8 cellular contexts compared by ENCODE assay signal in genomic region chr13:43787998-43788397, GRCh38. TPM values are rescaled to one million over a fixed set of nuclear protein-coding genes. Genes with fewer than 3 reads are reported as not detected.
A peak's percentile ranks its signal among the peaks of the same experiment; 100 is the strongest.
DNase-seq lines count a peak whose midpoint lies in the region; ATAC-seq, FAIRE-seq and TF ChIP-seq lines count a peak whose summit lies in the region.

No MANE protein-coding gene starts in this region.

- H3K79me2 ChIP-seq in endothelial cell of umbilical vein (ENCODE audit: control insufficient read depth, insufficient read depth, low read length): no peaks in the 10 kb centered on the region

- peaks cover 43% of the 10 kb centered on the region for H3K27me3 Mint-ChIP-seq in T-helper 2 cell treated with Interferon-gamma antibody and Interleukin-4, amounts not matched to agents 5 μg/mL and 100 μg/mL, for 36 hours (ENCODE audit: low read depth)

- FAIRE-seq in endothelial cell of umbilical vein (lab: Jason Lieb, UNC): no peak

- no peak for ATAC-seq in HG02885 (IDR thresholded peaks at IDR 0.05; ENCODE audit: poor library complexity, unreplicated experiment)

- H3K9me1 ChIP-seq in endothelial cell of umbilical vein (replicated peaks; ENCODE audit: control insufficient read depth, extremely low read depth, insufficient read depth, low read length): no peaks in the 10 kb centered on the region

- no peak overlapping the region for H3K4me2 ChIP-seq in endothelial cell of umbilical vein (ENCODE audit: insufficient read depth, low read length)

- no peaks in the 10 kb centered on the region for H3K9me3 Mint-ChIP-seq in T-helper 2 cell treated with Interferon-gamma antibody and Interleukin-4, amounts not matched to agents 5 μg/mL and 100 μg/mL, for 36 hours

- no peaks in the 10 kb centered on the region for H4K20me1 ChIP-seq in endothelial cell of umbilical vein (replicated peaks; ENCODE audit: control insufficient read depth, extremely low read depth, insufficient read depth, low read length)

- intact Hi-C loops in endothelial cell of umbilical vein (cut with micrococcal nuclease): loop anchor here (1.0 to 5.0 kb wide), 4 partner anchors 426 to 906 kb away; no protein-coding TSS in a partner anchor

- H3K9ac ChIP-seq in endothelial cell of umbilical vein (replicated peaks; ENCODE audit: extremely low read depth, insufficient read depth, low read length): no peak overlapping the region

- no peak overlapping the region for H2AFZ ChIP-seq in endothelial cell of umbilical vein (ENCODE audit: low read depth, low read length)

- no peaks in the 10 kb centered on the region for H3K36me3 Mint-ChIP-seq in T-helper 2 cell treated with Interferon-gamma antibody and Interleukin-4, amounts not matched to agents 5 μg/mL and 100 μg/mL, for 36 hours (ENCODE audit: low read depth)

- H3K9me3 ChIP-seq in endothelial cell of umbilical vein (replicated peaks; ENCODE audit: control insufficient read depth, insufficient read depth, low read length): no peaks in the 10 kb centered on the region

- POLR2A ChIA-PET in endothelial cell of umbilical vein (lab: Charles Lee): no interaction called here

- CTCF ChIA-PET in endothelial cell of umbilical vein (lab: Charles Lee): interaction anchor here (1.3 to 2.3 kb wide), 2 partner anchors 16 to 701 kb away, joined by 4 to 14 read pairs; no protein-coding TSS in a partner anchor

- H3K4me1 ChIP-seq in endothelial cell of umbilical vein (ENCODE audit: control insufficient read depth, extremely low read depth, insufficient read depth, low read length): peaks cover 18% of the 10 kb centered on the region

- no peak for DNase-seq in T-helper 2 cell treated with Interferon-gamma antibody and Interleukin-4, amounts not matched to agents 5 μg/mL and 100 μg/mL, for 36 hours (ENCODE audit: low spot score)
- DNase-seq in T-helper 2 cell (no peak), NCI-H69 (lab: John Stamatoyannopoulos, UW) (peak; percentile 79), endothelial cell of umbilical vein (ENCODE audit: low read depth, low spot score) (peak; percentile 16), putamen (ENCODE audit: low spot score) (peak; percentile 56), GF-D8 (lab: John Stamatoyannopoulos, UW) (no peak)
- DNase-seq in effector CD4-positive, alpha-beta T cell: no peak

- peaks cover 0 to 2% of the 10 kb centered on the region in 2 experiments for H3K27me3 ChIP-seq in endothelial cell of umbilical vein (ENCODE audit: control insufficient read depth in 2 of 2, insufficient read depth in 2 of 2, low read length in 2 of 2)

- peak; percentile 8 to 35 for TF ChIP-seq CTCF in endothelial cell of umbilical vein (IDR thresholded peaks at IDR 0.05; ENCODE audit: extremely low read depth in 1 of 2, insufficient read depth in 1 of 2, low read depth in 1 of 2, low read length in 2 of 2)

- no peak overlapping the region for H3K27ac ChIP-seq in endothelial cell of umbilical vein (ENCODE audit: insufficient read depth, low read depth, low read length)

- no peak overlapping the region for H3K4me3 ChIP-seq in endothelial cell of umbilical vein (replicated peaks in 1 of 3; ENCODE audit: insufficient read depth in 1 of 3, low read depth in 1 of 3, low read length in 3 of 3)

- H3K4me3 Mint-ChIP-seq in T-helper 2 cell treated with Interferon-gamma antibody and Interleukin-4, amounts not matched to agents 5 μg/mL and 100 μg/mL, for 36 hours: peak overlapping the region; percentile 14

- H3K27ac Mint-ChIP-seq in T-helper 2 cell treated with Interferon-gamma antibody and Interleukin-4, amounts not matched to agents 5 μg/mL and 100 μg/mL, for 36 hours: no peak overlapping the region

- BruUV-seq in endothelial cell of umbilical vein (replicated peaks; lab: Mats Ljungman, UMichigan): no TSS peak

- H3K36me3 ChIP-seq in endothelial cell of umbilical vein (ENCODE audit: control insufficient read depth in 2 of 2, extremely low read depth in 1 of 2, insufficient read depth in 2 of 2, low read length in 2 of 2): no peaks in the 10 kb centered on the region

- peaks cover 2% of the 10 kb centered on the region for H3K4me1 Mint-ChIP-seq in T-helper 2 cell treated with Interferon-gamma antibody and Interleukin-4, amounts not matched to agents 5 μg/mL and 100 μg/mL, for 36 hours (ENCODE audit: low read depth)

- dilution Hi-C loops in endothelial cell of umbilical vein (cut with MboI; ENCODE audit: extremely low pct_ligation_motif_present, low sequenced_read_pairs): no loop called here

- no peak for TF ChIP-seq POLR2A in endothelial cell of umbilical vein (IDR thresholded peaks at IDR 0.05; ENCODE audit: low read depth, low read length)

TF ChIP-seq in endothelial cell of umbilical vein, 7 proteins besides CTCF, POLR2A, EP300 and RAD21:
- no peak for TF ChIP-seq GATA2 (IDR thresholded peaks at IDR 0.05; ENCODE audit: insufficient read depth, insufficient read length, low read depth, low read length)
- TF ChIP-seq, protein P1, sequence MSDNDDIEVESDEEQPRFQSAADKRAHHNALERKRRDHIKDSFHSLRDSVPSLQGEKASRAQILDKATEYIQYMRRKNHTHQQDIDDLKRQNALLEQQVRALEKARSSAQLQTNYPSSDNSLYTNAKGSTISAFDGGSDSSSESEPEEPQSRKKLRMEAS (IDR thresholded peaks at IDR 0.05; ENCODE audit: insufficient read depth, insufficient read length): no peak
- TF ChIP-seq JUN (IDR thresholded peaks at IDR 0.05; ENCODE audit: borderline replicate concordance, insufficient read depth, insufficient read length, low read depth): no peak
- TF ChIP-seq FOS (IDR thresholded peaks at IDR 0.05; ENCODE audit: borderline replicate concordance, insufficient read depth, low read length): no peak
- no peak for TF ChIP-seq POLR2AphosphoS5 (IDR thresholded peaks at IDR 0.05; ENCODE audit: insufficient read depth, low read depth, low read length)
- no peak for TF ChIP-seq EZH2 (IDR thresholded peaks at IDR 0.05; ENCODE audit: borderline replicate concordance, low read depth, low read length, severe bottlenecking)
- TF ChIP-seq MYC (IDR thresholded peaks at IDR 0.05; ENCODE audit: low read depth, low read length): no peak

RNA-seq across cellular contexts. Expression of gene ENOX1, which starts 1.2 kb away (rescaled TPM):
- total RNA-seq in endothelial cell of umbilical vein: 0.28 and 0.97 TPM in 2 replicates
- 0.17 and 0.19 TPM in 2 replicates for polyA plus RNA-seq in endothelial cell of umbilical vein
- polyA plus RNA-seq in endothelial cell of umbilical vein (2011; cell fraction: cytosol; rRNA removed): 0.11 and 0.25 TPM in 2 replicates
- polyA plus RNA-seq in endothelial cell of umbilical vein (2011; cell fraction: nucleus; rRNA removed): 0.14 and 0.16 TPM in 2 replicates
- polyA plus RNA-seq in endothelial cell of umbilical vein (2012): 0.07 and 0.52 TPM in 2 replicates
- polyA minus RNA-seq in endothelial cell of umbilical vein: 0.45 TPM in 1 of 2 replicates, not detected in the other
- 2.0 TPM for polyA minus RNA-seq in endothelial cell of umbilical vein (2011; cell fraction: cytosol; rRNA and poly(A)+ RNA removed)
- polyA minus RNA-seq in endothelial cell of umbilical vein (2011; cell fraction: nucleus; rRNA and poly(A)+ RNA removed): 0.53 and 1.7 TPM in 2 replicates

Comparison
In these comparisons a context has a peak if more than half of its experiments do, and no peak if none do; other contexts are left out.
1. DNase-seq: peak in NCI-H69 (single experiment), endothelial cell of umbilical vein (single experiment) and putamen (single experiment); none in T-helper 2 cell treated with Interferon-gamma antibody and Interleukin-4, amounts not matched to agents 5 μg/mL and 100 μg/mL, for 36 hours (single experiment), T-helper 2 cell (0 of 5), GF-D8 (single experiment) and effector CD4-positive, alpha-beta T cell (single experiment).